Comparison of ENCODE assay signal across 10 cellular contexts in genomic region chr7:27605689-27606269, GRCh38. TPM values are rescaled to one million over a fixed set of nuclear protein-coding genes. Genes with fewer than 3 reads are reported as not detected.
A peak's percentile ranks its signal among the peaks of the same experiment; 100 is the strongest.
DNase-seq lines count a peak whose midpoint lies in the region; ATAC-seq and TF ChIP-seq lines count a peak whose summit lies in the region.
"Had no signal": no experiment of that assay in that cellular context is flagged by ENCODE, and none has a peak within 500 bp of the region (broad histone marks: within the 10 kb centered on the region; RNA-seq: fewer than 3 reads in every experiment).

No MANE protein-coding gene starts in this region.

- H3K9me2 ChIP-seq in OCI-LY1 (ENCODE audit: low read depth, low read length): no peaks in the 10 kb centered on the region

- H3K27me3 ChIP-seq in OCI-LY1 (ENCODE audit: insufficient read depth, low read length) (no peaks in the 10 kb centered on the region), fibroblast of lung (ENCODE audit: control insufficient read depth, insufficient read depth, low read length) (no peaks in the 10 kb centered on the region), thyroid gland (no peaks in the 10 kb centered on the region)
- H3K27me3 ChIP-seq: upper lobe of left lung had no signal

- H3K27ac ChIP-seq in OCI-LY1 (ENCODE audit: low read depth, low read length, poor library complexity, severe bottlenecking): no peak overlapping the region
- no peak overlapping the region for H3K27ac ChIP-seq in fibroblast of lung (ENCODE audit: insufficient read depth, low read length)
- H3K27ac ChIP-seq in thyroid gland: no peak overlapping the region
- H3K27ac ChIP-seq: upper lobe of left lung had no signal

- intact Hi-C loops in thyroid gland (cut with DNase I): no loop called here
- intact Hi-C loops in posterior cingulate gyrus (cut with DNase I): no loop called here

- no peaks in the 10 kb centered on the region for H3F3A ChIP-seq in OCI-LY1 (ENCODE audit: insufficient read depth, low read length)

- H2AFZ ChIP-seq in OCI-LY1 (ENCODE audit: low read length) (0 out of 2 replicates have a peak overlapping the region, but pooled peaks have one; percentile 13), fibroblast of lung (ENCODE audit: low read length) (no peak overlapping the region)

- TF ChIP-seq CTCF in OCI-LY1 (IDR thresholded peaks at IDR 0.05; ENCODE audit: low read length): peak; percentile 62
- TF ChIP-seq CTCF in fibroblast of lung (conservative IDR thresholded peaks at IDR 0.05 in 1 of 2, IDR thresholded peaks at IDR 0.05 in 1 of 2; ENCODE audit: low read depth in 1 of 2, low read length in 2 of 2): peak; percentile 32 to 57
- peak in 3 of 6 experiments; percentile 31 to 54 (median 47) for TF ChIP-seq CTCF in thyroid gland (IDR thresholded peaks at IDR 0.05)

- H3K9ac ChIP-seq in OCI-LY1 (ENCODE audit: low read length): no peak overlapping the region
- H3K9ac ChIP-seq in fibroblast of lung (ENCODE audit: insufficient read depth, low read length): no peak overlapping the region

- WGBS in thyroid gland, 2 donors: 24 to 28% methylated on average over 2 of the region's 2 CpGs

- no peaks in the 10 kb centered on the region for H3K9me3 ChIP-seq in OCI-LY1 (ENCODE audit: low read length)
- no peaks in the 10 kb centered on the region for H3K9me3 ChIP-seq in fibroblast of lung (ENCODE audit: control insufficient read depth, insufficient read depth, low read depth, low read length)
- no peaks in the 10 kb centered on the region for H3K9me3 ChIP-seq in thyroid gland
- H3K9me3 ChIP-seq: upper lobe of left lung had no signal

- TF ChIP-seq POLR2A in thyroid gland (IDR thresholded peaks at IDR 0.05): no peak

- DNase-seq in NCI-H345 (lab: John Stamatoyannopoulos, UW): peak; percentile 1
- DNase-seq in NCI-H345 treated with DMSO at 0.1 percent for 48 hours (lab: John Stamatoyannopoulos, UW; ENCODE audit: unreplicated experiment): no peak
- DNase-seq in fibroblast of lung (ENCODE audit: low read depth in 2 of 2): peak; percentile 39 to 51
- DNase-seq in thyroid gland: peak; percentile 14 to 19
- DNase-seq in putamen (ENCODE audit: low spot score): no peak
- DNase-seq in posterior cingulate gyrus: no peak
- DNase-seq: NCI-H2227 treated with DMSO at 0.1 percent for 48 hours, upper lobe of left lung had no signal

- H3K4me2 ChIP-seq in OCI-LY1 (ENCODE audit: low read length) (peak overlapping the region; percentile 27; the same call in 1 of the 2 replicates), fibroblast of lung (ENCODE audit: extremely low read depth, insufficient read depth, low read length) (peak overlapping the region; percentile 60)

- no peak for ATAC-seq in GM18868 (IDR thresholded peaks at IDR 0.05; ENCODE audit: unreplicated experiment)

- H3K4me3 ChIP-seq in OCI-LY1 (ENCODE audit: low read depth, low read length, poor library complexity, severe bottlenecking) (peak overlapping the region; percentile 27), fibroblast of lung (replicated peaks in 1 of 4; ENCODE audit: control extremely low read depth in 1 of 4, insufficient read depth in 1 of 4, low read depth in 3 of 4, low read length in 4 of 4) (no peak overlapping the region), thyroid gland (replicated peaks in 1 of 3) (no peak overlapping the region)

- H3K4me1 ChIP-seq in OCI-LY1 (ENCODE audit: insufficient read depth, low read length, severe bottlenecking) (peaks cover 32% of the 10 kb centered on the region), fibroblast of lung (ENCODE audit: control insufficient read depth, extremely low read depth, insufficient read depth, low read length) (peaks cover 2% of the 10 kb centered on the region), thyroid gland (peaks cover 14 to 16% of the 10 kb centered on the region in 2 donors)

- no peaks in the 10 kb centered on the region for H3K79me2 ChIP-seq in OCI-LY1 (ENCODE audit: insufficient read depth, low read length)
- no peaks in the 10 kb centered on the region for H3K79me2 ChIP-seq in fibroblast of lung (ENCODE audit: control insufficient read depth, insufficient read depth, low read length)

- no peaks in the 10 kb centered on the region for H4K20me1 ChIP-seq in OCI-LY1 (ENCODE audit: insufficient read depth, low read length)
- H4K20me1 ChIP-seq in fibroblast of lung (ENCODE audit: control insufficient read depth, extremely low read depth, insufficient read depth, low read length): no peaks in the 10 kb centered on the region

- no peaks in the 10 kb centered on the region for H3K36me3 ChIP-seq in OCI-LY1 (ENCODE audit: insufficient read depth, low read length)
- no peaks in the 10 kb centered on the region for H3K36me3 ChIP-seq in fibroblast of lung (ENCODE audit: control insufficient read depth, insufficient read depth, low read length)
- no peaks in the 10 kb centered on the region for H3K36me3 ChIP-seq in thyroid gland
- H3K36me3 ChIP-seq: upper lobe of left lung had no signal

RNA-seq across cellular contexts. Expression of gene HIBADH, which starts 56.9 kb away (rescaled TPM):
- total RNA-seq in fibroblast of lung: 69.3 and 88.7 TPM in 2 replicates
- polyA plus RNA-seq in fibroblast of lung: 91.0 and 96.0 TPM in 2 replicates
- 46.1 and 48.8 TPM in 2 replicates for polyA plus RNA-seq in fibroblast of lung (2012)
- polyA minus RNA-seq in fibroblast of lung (ENCODE audit: low replicate concordance): 25.8 and 32.7 TPM in 2 replicates
- 10 to 100 TPM; 73.7 to 99.9 (median 84.4) TPM for total RNA-seq in thyroid gland

Comparison
In these comparisons a context has a peak if more than half of its experiments do, and no peak if none do; other contexts are left out.
1. DNase-seq: peak in NCI-H345 (single experiment), fibroblast of lung (2 of 2) and thyroid gland (2 of 2); none in NCI-H345 treated with DMSO at 0.1 percent for 48 hours (single experiment), putamen (single experiment) and posterior cingulate gyrus (0 of 10).